ENCODE assay signal across 8 cellular contexts in the genomic region with DNA sequence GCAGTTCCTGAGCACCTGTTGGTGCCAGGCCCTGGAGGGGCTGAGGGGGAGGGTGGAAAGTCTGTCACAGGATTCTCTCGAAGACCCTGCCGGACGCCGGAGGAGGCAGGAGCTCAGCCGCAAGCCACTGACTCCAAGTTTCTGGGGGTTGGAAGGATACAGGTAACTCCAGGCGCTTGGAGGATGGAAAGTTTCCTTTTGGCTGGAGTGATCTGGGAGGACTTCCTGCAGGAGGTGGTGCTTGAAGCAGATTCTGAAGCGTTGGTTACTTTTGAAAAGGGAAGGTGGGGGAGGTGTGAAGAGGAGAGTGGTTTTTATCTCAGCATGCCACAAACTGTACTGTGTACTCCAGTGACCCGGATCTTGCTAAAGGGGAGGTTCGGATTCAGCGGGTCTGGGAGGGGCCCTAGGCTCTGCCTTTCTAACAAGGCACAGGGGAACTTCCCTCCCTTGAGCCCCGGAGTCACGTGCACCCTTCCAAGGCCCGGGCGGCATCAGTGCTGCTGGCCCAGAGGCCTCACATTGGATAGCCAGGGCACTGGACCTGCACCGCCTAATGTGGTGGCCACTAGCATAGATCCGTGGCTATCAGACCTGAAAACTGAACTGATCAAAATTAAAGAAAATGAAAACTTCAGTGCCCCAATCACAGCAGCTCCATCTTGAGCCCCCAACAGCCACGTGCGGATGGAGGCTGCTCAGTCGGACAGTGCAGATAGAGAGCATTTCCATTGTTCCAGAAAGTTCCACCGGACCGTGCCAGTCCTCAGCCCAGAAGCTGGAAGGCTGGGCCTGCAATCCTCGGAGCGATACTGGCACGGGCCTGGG. TPM values are rescaled to one million over a fixed set of nuclear protein-coding genes. Genes with fewer than 3 reads are reported as not detected.
DNase-seq lines count a peak whose midpoint lies in the region; ATAC-seq and TF ChIP-seq lines count a peak whose summit lies in the region.

No MANE protein-coding gene starts in this region.

- POLR2A ChIA-PET in HEK293 (lab: Yijun Ruan, JAX), result no interaction called here

- H3K9me3 Mint-ChIP-seq in type B pancreatic cell, result no peaks in the 10 kb centered on the region
- peaks cover 3% of the 10 kb centered on the region for H3K9me3 Mint-ChIP-seq in endothelial cell (ENCODE audit: unreplicated experiment)

- CTCF ChIA-PET in HEK293 (lab: Yijun Ruan, JAX), result interaction anchor here (1.0 kb wide), 1 partner anchor 45 kb away, joined by 3 read pairs; no protein-coding TSS in a partner anchor

- ATAC-seq in left cardiac atrium, result peak; percentile 22 to 33

- H3K36me3 Mint-ChIP-seq in type B pancreatic cell, result no peaks in the 10 kb centered on the region
- no peaks in the 10 kb centered on the region for H3K36me3 Mint-ChIP-seq in endothelial cell (ENCODE audit: low read depth, unreplicated experiment)

- TF ChIP-seq CTCF in GM12875 (IDR thresholded peaks at IDR 0.05; ENCODE audit: borderline replicate concordance, insufficient read depth, low read depth, low read length), result no peak
- no peak for TF ChIP-seq CTCF in HEK293 (tag by site-specific recombination; IDR thresholded peaks at IDR 0.05)
- no peak for TF ChIP-seq CTCF in type B pancreatic cell (conservative IDR thresholded peaks at IDR 0.05)
- TF ChIP-seq CTCF in endothelial cell (IDR thresholded peaks at IDR 0.05; ENCODE audit: unreplicated experiment), result no peak

- H3K4me1 Mint-ChIP-seq in type B pancreatic cell (ENCODE audit: unreplicated experiment) (peaks cover 74% of the 10 kb centered on the region), endothelial cell (ENCODE audit: unreplicated experiment) (peaks cover 54% of the 10 kb centered on the region)

- H3K4me1 ChIP-seq in HEK293 (ENCODE audit: control insufficient read depth, insufficient read depth, low read length), result peaks cover 17% of the 10 kb centered on the region

- intact Hi-C loops in left cardiac atrium (cut with DNase I), result no loop called here

- DNase-seq in OCI-M1 (lab: John Stamatoyannopoulos, UW), result peak; percentile 97
- peak; percentile 56 for DNase-seq in left cardiac atrium
- no peak for DNase-seq in type B pancreatic cell (ENCODE audit: extremely low spot score, unreplicated experiment)
- DNase-seq in endothelial cell (ENCODE audit: low spot score), result no peak
- DNase-seq in activated CD4-positive, CD25-positive, alpha-beta regulatory T cell treated with anti-CD3 and anti-CD28 coated beads, Interleukin-2, amount 50 U/mL, for 72 hours, result no peak
- no peak for DNase-seq in dedifferentiated amniotic fluid mesenchymal stem cell (ENCODE audit: extremely low spot score)

- H3K27ac ChIP-seq in HEK293 (ENCODE audit: extremely low read depth, low read depth, low read length), result no peak overlapping the region

- H3K27me3 Mint-ChIP-seq in type B pancreatic cell, result no peaks in the 10 kb centered on the region
- peaks cover 15% of the 10 kb centered on the region for H3K27me3 Mint-ChIP-seq in endothelial cell (ENCODE audit: unreplicated experiment)

- H3K27ac Mint-ChIP-seq in type B pancreatic cell (peak overlapping the region; percentile 65), endothelial cell (ENCODE audit: unreplicated experiment) (no peak overlapping the region)

- H3K4me3 ChIP-seq in GM12875 (ENCODE audit: low read depth, low read length), result peak overlapping the region; percentile 54
- H3K4me3 ChIP-seq in HEK293 (ENCODE audit: low read depth, low read length), result no peak overlapping the region

- H3K4me3 Mint-ChIP-seq in type B pancreatic cell, result no peak overlapping the region
- H3K4me3 Mint-ChIP-seq in endothelial cell (ENCODE audit: unreplicated experiment), result no peak overlapping the region

- H3K36me3 ChIP-seq in HEK293 (ENCODE audit: control insufficient read depth in 2 of 2, insufficient read depth in 1 of 2, low read length in 2 of 2), result peaks cover 0 to 6% of the 10 kb centered on the region in 2 experiments; a peak in 1 of 3 replicates

- no peaks in the 10 kb centered on the region for H3K9me3 ChIP-seq in HEK293 (ENCODE audit: control insufficient read depth, insufficient read depth, low read depth, low read length)

TF ChIP-seq in HEK293, 187 proteins besides CTCF, POLR2A, EP300 and RAD21:
- TF ChIP-seq SCRT2 (tag by site-specific recombination; IDR thresholded peaks at IDR 0.05) (peak; percentile 78; the same call in 1 of the 2 replicates), SP7 (tag by site-specific recombination; IDR thresholded peaks at IDR 0.05) (no peak), ZNF530 (tag by site-specific recombination; IDR thresholded peaks at IDR 0.05; ENCODE audit: low read depth) (no peak), BCL11A (tag by site-specific recombination; IDR thresholded peaks at IDR 0.05; ENCODE audit: low read depth) (no peak), ZNF626 (tag by site-specific recombination; IDR thresholded peaks at IDR 0.05) (no peak), ZNF596 (tag by site-specific recombination; IDR thresholded peaks at IDR 0.05) (no peak), PRDM1 (tag by site-specific recombination; IDR thresholded peaks at IDR 0.05) (no peak), ZNF660 (tag by site-specific recombination; IDR thresholded peaks at IDR 0.05) (no peak)
- TF ChIP-seq, protein P1, sequence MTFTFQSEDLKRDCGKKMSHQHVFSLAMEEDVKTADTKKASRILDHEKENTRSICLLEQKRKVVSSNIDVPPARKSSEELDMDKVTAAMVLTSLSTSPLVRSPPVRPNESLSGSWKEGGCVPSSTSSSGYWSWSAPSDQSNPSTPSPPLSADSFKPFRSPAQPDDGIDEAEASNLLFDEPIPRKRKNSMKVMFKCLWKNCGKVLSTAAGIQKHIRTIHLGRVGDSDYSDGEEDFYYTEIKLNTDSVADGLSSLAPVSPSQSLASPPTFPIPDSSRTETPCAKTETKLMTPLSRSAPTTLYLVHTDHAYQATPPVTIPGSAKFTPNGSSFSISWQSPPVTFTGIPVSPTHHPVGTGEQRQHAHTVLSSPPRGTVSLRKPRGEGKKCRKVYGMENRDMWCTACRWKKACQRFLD (tag by site-specific recombination; IDR thresholded peaks at IDR 0.05), result no peak

RNA-seq across cellular contexts. Expression of a gene that starts 42.2 kb away (rescaled TPM):
- 10 to 100 TPM; 54.6 to 60.6 TPM for total RNA-seq in left cardiac atrium
- total RNA-seq in type B pancreatic cell (ENCODE audit: low replicate concordance), result 101 and 112 TPM in 2 replicates
- total RNA-seq in endothelial cell (ENCODE audit: unreplicated experiment), result 23.9 TPM

Comparison
In these comparisons a context has a peak if more than half of its experiments do, and no peak if none do; other contexts are left out.
1. DNase-seq: peak in OCI-M1 (single experiment) and left cardiac atrium (single experiment); none in type B pancreatic cell (single experiment), endothelial cell (single experiment), activated CD4-positive, CD25-positive, alpha-beta regulatory T cell treated with anti-CD3 and anti-CD28 coated beads, Interleukin-2, amount 50 U/mL, for 72 hours (single experiment) and dedifferentiated amniotic fluid mesenchymal stem cell (single experiment).